15 cellular contexts compared by ENCODE assay signal in genomic region chr11:134614141-134614540, GRCh38.
DNase-seq lines count a peak whose midpoint lies in the region; TF ChIP-seq lines count a peak whose summit lies in the region.
"Had no signal": no experiment of that assay in that cellular context is flagged by ENCODE, and none has a peak within 500 bp of the region (broad histone marks: within the 10 kb centered on the region; RNA-seq: fewer than 3 reads in every experiment).

No MANE protein-coding gene starts in this region.

- POLR2A ChIA-PET in activated CD4-positive, alpha-beta T cell treated with anti-CD3 and anti-CD28 coated beads, Interleukin-2, amount 10 ng/mL, durations not matched to agents 7 days and 5 days (lab: Charles Lee), result no interaction called here

- DNase-seq in activated CD4-positive, alpha-beta T cell treated with anti-CD3 and anti-CD28 coated beads, Interleukin-2, amount 10 ng/mL, durations not matched to agents 7 days and 5 days, result peak; percentile 3
- no peak for DNase-seq in activated CD4-positive, alpha-beta T cell treated with anti-CD3 and anti-CD28 coated beads for 4 hours
- DNase-seq in mesenteric fat pad (ENCODE audit: low spot score), result peak; percentile 20
- peak; percentile 62 for DNase-seq in osteocyte (ENCODE audit: extremely low spot score, unreplicated experiment)
- no peak for DNase-seq in NCI-H128 (lab: John Stamatoyannopoulos, UW; ENCODE audit: unreplicated experiment)
- DNase-seq in activated naive CD4-positive, alpha-beta T cell treated with Interleukin-2 at 50 U/mL for 16 hours, result no peak
- DNase-seq: Caco-2; CD4-positive, CD25-positive, alpha-beta regulatory T cell; CD8-positive, alpha-beta T cell; DMS 273 treated with DMSO at 0.1 percent for 48 hours; EL; GDM1; H9 had no signal

- no peak overlapping the region for H3K4me3 Mint-ChIP-seq in activated CD4-positive, alpha-beta T cell treated with anti-CD3 and anti-CD28 coated beads, Interleukin-2, amount 10 ng/mL, durations not matched to agents 7 days and 5 days
- H3K4me3 Mint-ChIP-seq in osteocyte (ENCODE audit: unreplicated experiment), result no peak overlapping the region
- H3K4me3 Mint-ChIP-seq: B cell; CD4-positive, CD25-positive, alpha-beta regulatory T cell; CD8-positive, alpha-beta T cell; GM23338; H9 had no signal

- no peak overlapping the region for H3K27ac Mint-ChIP-seq in activated CD4-positive, alpha-beta T cell treated with anti-CD3 and anti-CD28 coated beads, Interleukin-2, amount 10 ng/mL, durations not matched to agents 7 days and 5 days
- no peak overlapping the region for H3K27ac Mint-ChIP-seq in osteocyte (ENCODE audit: unreplicated experiment)
- H3K27ac Mint-ChIP-seq: B cell; CD4-positive, CD25-positive, alpha-beta regulatory T cell; CD8-positive, alpha-beta T cell; GM23338; H9 had no signal

- no peaks in the 10 kb centered on the region for H3K27me3 Mint-ChIP-seq in activated CD4-positive, alpha-beta T cell treated with anti-CD3 and anti-CD28 coated beads, Interleukin-2, amount 10 ng/mL, durations not matched to agents 7 days and 5 days
- H3K27me3 Mint-ChIP-seq in osteocyte (ENCODE audit: unreplicated experiment), result peaks cover 4% of the 10 kb centered on the region
- H3K27me3 Mint-ChIP-seq: CD4-positive, CD25-positive, alpha-beta regulatory T cell had no signal

- no peak for TF ChIP-seq CTCF in osteocyte (IDR thresholded peaks at IDR 0.05)

- no peaks in the 10 kb centered on the region for H3K4me1 Mint-ChIP-seq in activated CD4-positive, alpha-beta T cell treated with anti-CD3 and anti-CD28 coated beads, Interleukin-2, amount 10 ng/mL, durations not matched to agents 7 days and 5 days
- H3K4me1 Mint-ChIP-seq in osteocyte (ENCODE audit: unreplicated experiment), result no peaks in the 10 kb centered on the region
- H3K4me1 Mint-ChIP-seq: B cell; CD4-positive, CD25-positive, alpha-beta regulatory T cell had no signal

- CTCF ChIA-PET in activated CD4-positive, alpha-beta T cell treated with anti-CD3 and anti-CD28 coated beads, Interleukin-2, amount 10 ng/mL, durations not matched to agents 7 days and 5 days (lab: Charles Lee), result interaction anchor here (0.8 kb wide), 1 partner anchor 16 kb away, joined by 4 read pairs; no protein-coding TSS in a partner anchor

- H3K36me3 Mint-ChIP-seq in activated CD4-positive, alpha-beta T cell treated with anti-CD3 and anti-CD28 coated beads, Interleukin-2, amount 10 ng/mL, durations not matched to agents 7 days and 5 days (ENCODE audit: low read depth), result no peaks in the 10 kb centered on the region
- no peaks in the 10 kb centered on the region for H3K36me3 Mint-ChIP-seq in osteocyte (ENCODE audit: unreplicated experiment)
- H3K36me3 Mint-ChIP-seq: CD4-positive, CD25-positive, alpha-beta regulatory T cell; CD8-positive, alpha-beta T cell had no signal

- H3K9me3 Mint-ChIP-seq in activated CD4-positive, alpha-beta T cell treated with anti-CD3 and anti-CD28 coated beads, Interleukin-2, amount 10 ng/mL, durations not matched to agents 7 days and 5 days, result no peaks in the 10 kb centered on the region
- peaks cover 4% of the 10 kb centered on the region for H3K9me3 Mint-ChIP-seq in osteocyte (ENCODE audit: unreplicated experiment)
- H3K9me3 Mint-ChIP-seq: CD8-positive, alpha-beta T cell; GM23338; H9 had no signal

Comparison
In these comparisons a context has a peak if more than half of its experiments do, and no peak if none do; other contexts are left out.
1. DNase-seq: peak in activated CD4-positive, alpha-beta T cell treated with anti-CD3 and anti-CD28 coated beads, Interleukin-2, amount 10 ng/mL, durations not matched to agents 7 days and 5 days (single experiment), mesenteric fat pad (single experiment) and osteocyte (single experiment); none in activated CD4-positive, alpha-beta T cell treated with anti-CD3 and anti-CD28 coated beads for 4 hours (0 of 2), NCI-H128 (single experiment) and activated naive CD4-positive, alpha-beta T cell treated with Interleukin-2 at 50 U/mL for 16 hours (single experiment).